In the genomic region with DNA sequence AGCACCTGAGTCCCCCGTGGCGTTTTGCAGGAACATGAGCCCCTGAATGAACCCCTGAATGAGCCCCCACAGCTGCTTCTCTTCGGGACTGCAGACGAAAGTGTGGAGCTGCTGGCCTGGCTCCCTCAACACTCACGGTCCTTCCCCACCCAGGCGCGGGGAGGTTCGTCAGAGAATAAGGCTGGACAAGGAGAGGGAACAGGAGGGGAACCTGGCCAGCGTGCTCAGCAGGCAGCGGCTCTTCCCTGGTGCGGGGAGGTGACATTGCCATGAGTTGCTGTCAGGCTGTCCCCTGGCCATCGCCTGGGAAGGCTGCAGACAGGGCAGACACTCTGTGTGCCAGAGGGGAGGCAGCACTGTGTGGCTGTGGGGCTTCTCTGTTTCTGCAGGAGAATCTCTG, we compare ENCODE assay signal across 17 cellular contexts.
DNase-seq lines count a peak whose midpoint lies in the region; ATAC-seq and TF ChIP-seq lines count a peak whose summit lies in the region.
"Had no signal": no experiment of that assay in that cellular context is flagged by ENCODE, and none has a peak within 500 bp of the region (broad histone marks: within the 10 kb centered on the region; RNA-seq: fewer than 3 reads in every experiment).

No MANE protein-coding gene starts in this region.

- H3K27ac ChIP-seq in sigmoid colon: no peak overlapping the region
- H3K27ac ChIP-seq: 22Rv1, C4-2B had no signal

- WGBS in sigmoid colon, 2 donors: 78 to 91% methylated on average over 12 of the region's 12 CpGs

- no peak for TF ChIP-seq CTCF in sigmoid colon (IDR thresholded peaks at IDR 0.05)

- peak; percentile 50 for DNase-seq in activated effector memory CD4-positive, alpha-beta T cell treated with anti-CD3 and anti-CD28 coated beads, Interleukin-2, amount 50 U/mL, for 16 hours
- DNase-seq in activated effector memory CD4-positive, alpha-beta T cell treated with Interleukin-2 at 50 U/mL for 16 hours: no peak
- DNase-seq in left colon (no peak), sigmoid colon (peak; percentile 40), DMS 273 (lab: John Stamatoyannopoulos, UW; ENCODE audit: unreplicated experiment) (no peak), cortex of kidney (lab: John Stamatoyannopoulos, UW) (no peak)
- DNase-seq: AML-193; CD4-positive, alpha-beta memory T cell; DMS79 treated with DMSO at 0.1 percent for 48 hours; GF-D8; H9; IMR-90 had no signal

- intact Hi-C loops in left colon (cut with DNase I, micrococcal nuclease) (no loop called here), sigmoid colon (cut with DNase I) (no loop called here)

- H3K4me1 ChIP-seq in sigmoid colon: no peaks in the 10 kb centered on the region

- no peak for TF ChIP-seq POLR2A in sigmoid colon (IDR thresholded peaks at IDR 0.05)

- no peaks in the 10 kb centered on the region for H3K9me3 ChIP-seq in sigmoid colon

- no peak overlapping the region for H3K4me3 ChIP-seq in sigmoid colon
- H3K4me3 ChIP-seq: A549, K562 had no signal

- no peak for TF ChIP-seq EP300 in sigmoid colon (IDR thresholded peaks at IDR 0.05)

- peak; percentile 5 for ATAC-seq in left colon
- ATAC-seq in HG02885 (IDR thresholded peaks at IDR 0.05; ENCODE audit: poor library complexity, unreplicated experiment): no peak
- ATAC-seq: K562 had no signal

- H3K36me3 ChIP-seq in sigmoid colon: no peaks in the 10 kb centered on the region

- no peaks in the 10 kb centered on the region for H3K27me3 ChIP-seq in sigmoid colon

Comparison
In these comparisons a context has a peak if more than half of its experiments do, and no peak if none do; other contexts are left out.
1. DNase-seq: peak in activated effector memory CD4-positive, alpha-beta T cell treated with anti-CD3 and anti-CD28 coated beads, Interleukin-2, amount 50 U/mL, for 16 hours (single experiment) and sigmoid colon (single experiment); none in activated effector memory CD4-positive, alpha-beta T cell treated with Interleukin-2 at 50 U/mL for 16 hours (single experiment), left colon (0 of 2), DMS 273 (single experiment) and cortex of kidney (single experiment).